ENCODE assay signal across 1 cellular context in genomic region chr7:75835688-75836285, GRCh38.
A peak's percentile ranks its signal among the peaks of the same experiment; 100 is the strongest.
TF ChIP-seq lines count a peak whose summit lies in the region.

No MANE protein-coding gene starts in this region.

TF ChIP-seq in K562, 482 proteins besides CTCF, POLR2A, EP300 and RAD21:
- TF ChIP-seq ZNF197 (CRISPR knock-in tag; IDR thresholded peaks at IDR 0.05; ENCODE audit: low read depth) (no peak), PCBP2 (IDR thresholded peaks at IDR 0.05; ENCODE audit: low read depth, low read length, poor library complexity, severe bottlenecking) (no peak), ZBTB33 (CRISPR knock-in tag; IDR thresholded peaks at IDR 0.05) (peak; percentile 39; the same call in 1 of the 2 replicates), MTA2 (IDR thresholded peaks at IDR 0.05; ENCODE audit: low read depth) (no peak)
